In genomic region chr18:10926565-10927194, GRCh38 we compare ENCODE assay signal across 1 cellular context.
TF ChIP-seq lines count a peak whose summit lies in the region.

No MANE protein-coding gene starts in this region.

TF ChIP-seq in GM12878, 131 proteins besides CTCF, POLR2A, EP300 and RAD21 (continued from another document):
- TF ChIP-seq, protein P1, sequence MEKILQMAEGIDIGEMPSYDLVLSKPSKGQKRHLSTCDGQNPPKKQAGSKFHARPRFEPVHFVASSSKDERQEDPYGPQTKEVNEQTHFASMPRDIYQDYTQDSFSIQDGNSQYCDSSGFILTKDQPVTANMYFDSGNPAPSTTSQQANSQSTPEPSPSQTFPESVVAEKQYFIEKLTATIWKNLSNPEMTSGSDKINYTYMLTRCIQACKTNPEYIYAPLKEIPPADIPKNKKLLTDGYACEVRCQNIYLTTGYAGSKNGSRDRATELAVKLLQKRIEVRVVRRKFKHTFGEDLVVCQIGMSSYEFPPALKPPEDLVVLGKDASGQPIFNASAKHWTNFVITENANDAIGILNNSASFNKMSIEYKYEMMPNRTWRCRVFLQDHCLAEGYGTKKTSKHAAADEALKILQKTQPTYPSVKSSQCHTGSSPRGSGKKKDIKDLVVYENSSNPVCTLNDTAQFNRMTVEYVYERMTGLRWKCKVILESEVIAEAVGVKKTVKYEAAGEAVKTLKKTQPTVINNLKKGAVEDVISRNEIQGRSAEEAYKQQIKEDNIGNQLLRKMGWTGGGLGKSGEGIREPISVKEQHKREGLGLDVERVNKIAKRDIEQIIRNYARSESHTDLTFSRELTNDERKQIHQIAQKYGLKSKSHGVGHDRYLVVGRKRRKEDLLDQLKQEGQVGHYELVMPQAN (conservative IDR thresholded peaks at IDR 0.05): no peak
- TF ChIP-seq MEF2A (IDR thresholded peaks at IDR 0.05; ENCODE audit: insufficient read depth, low read depth, low read length) (0 out of 2 replicates have a peak, but pooled peaks have one; percentile 10), ZNF274 (IDR thresholded peaks at IDR 0.05; ENCODE audit: insufficient read depth, insufficient read length) (no peak), SUZ12 (IDR thresholded peaks at IDR 0.05; ENCODE audit: unreplicated experiment) (no peak), CBX5 (IDR thresholded peaks at IDR 0.05; ENCODE audit: low read depth) (peak; percentile 76; the same call in 1 of the 2 replicates), RELA (IDR thresholded peaks at IDR 0.05; ENCODE audit: borderline replicate concordance, partially characterized antibody) (no peak), BCL3 (IDR thresholded peaks at IDR 0.05; ENCODE audit: borderline replicate concordance, insufficient read depth, low read depth, low read length, poor library complexity, severe bottlenecking) (peak; percentile 51), CREM (IDR thresholded peaks at IDR 0.05; ENCODE audit: low read depth) (peak; percentile 17; the same call in 1 of the 2 replicates), ATF7 (IDR thresholded peaks at IDR 0.05; ENCODE audit: low read depth) (no peak), IKZF2 (IDR thresholded peaks at IDR 0.05) (peak; percentile 71 to 80), EED (IDR thresholded peaks at IDR 0.05; ENCODE audit: low read depth) (peak; percentile 92), HDAC2 (IDR thresholded peaks at IDR 0.05) (no peak), CHD2 (IDR thresholded peaks at IDR 0.05; ENCODE audit: borderline replicate concordance, low read depth, low read length) (no peak), CREB1 (IDR thresholded peaks at IDR 0.05; ENCODE audit: low read depth) (peak; percentile 35; the same call in 1 of the 2 replicates), PAX5 (IDR thresholded peaks at IDR 0.05; ENCODE audit: borderline replicate concordance, low read depth, low read length) (peak; percentile 26; the same call in 1 of the 2 replicates), IRF4 (IDR thresholded peaks at IDR 0.05; ENCODE audit: low read depth, low read length) (no peak; the same call in 1 of the 2 replicates), FOXM1 (IDR thresholded peaks at IDR 0.05; ENCODE audit: low read depth, low read length) (0 out of 2 replicates have a peak, but pooled peaks have one; percentile 8)
- TF ChIP-seq, protein P2, sequence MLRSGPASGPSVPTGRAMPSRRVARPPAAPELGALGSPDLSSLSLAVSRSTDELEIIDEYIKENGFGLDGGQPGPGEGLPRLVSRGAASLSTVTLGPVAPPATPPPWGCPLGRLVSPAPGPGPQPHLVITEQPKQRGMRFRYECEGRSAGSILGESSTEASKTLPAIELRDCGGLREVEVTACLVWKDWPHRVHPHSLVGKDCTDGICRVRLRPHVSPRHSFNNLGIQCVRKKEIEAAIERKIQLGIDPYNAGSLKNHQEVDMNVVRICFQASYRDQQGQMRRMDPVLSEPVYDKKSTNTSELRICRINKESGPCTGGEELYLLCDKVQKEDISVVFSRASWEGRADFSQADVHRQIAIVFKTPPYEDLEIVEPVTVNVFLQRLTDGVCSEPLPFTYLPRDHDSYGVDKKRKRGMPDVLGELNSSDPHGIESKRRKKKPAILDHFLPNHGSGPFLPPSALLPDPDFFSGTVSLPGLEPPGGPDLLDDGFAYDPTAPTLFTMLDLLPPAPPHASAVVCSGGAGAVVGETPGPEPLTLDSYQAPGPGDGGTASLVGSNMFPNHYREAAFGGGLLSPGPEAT (IDR thresholded peaks at IDR 0.05; ENCODE audit: low read depth): peak; percentile 32; the same call in 1 of the 2 replicates
